1 cellular context compared by ENCODE assay signal in the genomic region with DNA sequence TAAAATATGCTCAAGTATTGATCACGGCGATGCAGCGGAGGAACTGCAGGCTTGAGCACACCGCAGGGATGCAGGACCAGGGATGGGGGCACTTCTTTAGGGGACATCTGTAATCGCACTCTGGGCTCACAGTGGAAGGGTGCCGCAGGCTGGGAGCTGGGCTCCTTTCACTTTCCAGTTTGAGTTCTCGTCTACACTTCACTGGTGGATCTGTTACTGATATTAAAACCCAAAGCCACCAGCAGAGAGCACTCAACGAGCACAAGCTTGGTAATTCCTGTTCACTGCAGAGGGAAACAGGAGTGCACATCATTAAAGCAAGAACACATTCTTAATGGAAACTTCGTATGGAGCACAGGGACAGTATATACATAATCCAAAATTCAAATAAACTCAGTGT.
TF ChIP-seq lines count a peak whose summit lies in the region.

No MANE protein-coding gene starts in this region.

TF ChIP-seq in HCT116, 20 proteins besides CTCF, POLR2A, EP300 and RAD21 (continued from another document):
- TF ChIP-seq EZH2phosphoT487 (IDR thresholded peaks at IDR 0.05; ENCODE audit: borderline replicate concordance) = no peak
- TF ChIP-seq, protein P1, sequence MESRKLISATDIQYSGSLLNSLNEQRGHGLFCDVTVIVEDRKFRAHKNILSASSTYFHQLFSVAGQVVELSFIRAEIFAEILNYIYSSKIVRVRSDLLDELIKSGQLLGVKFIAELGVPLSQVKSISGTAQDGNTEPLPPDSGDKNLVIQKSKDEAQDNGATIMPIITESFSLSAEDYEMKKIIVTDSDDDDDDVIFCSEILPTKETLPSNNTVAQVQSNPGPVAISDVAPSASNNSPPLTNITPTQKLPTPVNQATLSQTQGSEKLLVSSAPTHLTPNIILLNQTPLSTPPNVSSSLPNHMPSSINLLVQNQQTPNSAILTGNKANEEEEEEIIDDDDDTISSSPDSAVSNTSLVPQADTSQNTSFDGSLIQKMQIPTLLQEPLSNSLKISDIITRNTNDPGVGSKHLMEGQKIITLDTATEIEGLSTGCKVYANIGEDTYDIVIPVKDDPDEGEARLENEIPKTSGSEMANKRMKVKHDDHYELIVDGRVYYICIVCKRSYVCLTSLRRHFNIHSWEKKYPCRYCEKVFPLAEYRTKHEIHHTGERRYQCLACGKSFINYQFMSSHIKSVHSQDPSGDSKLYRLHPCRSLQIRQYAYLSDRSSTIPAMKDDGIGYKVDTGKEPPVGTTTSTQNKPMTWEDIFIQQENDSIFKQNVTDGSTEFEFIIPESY (IDR thresholded peaks at IDR 0.05; ENCODE audit: extremely low read depth, insufficient replicate concordance, low read length) = no peak
- TF ChIP-seq ZFX (IDR thresholded peaks at IDR 0.05) = no peak
